ENCODE assay signal across 1 cellular context in genomic region chr20:35699127-35699913, GRCh38.
TF ChIP-seq lines count a peak whose summit lies in the region.

NFS1 (minus strand) TSS chr20:35699352; CDS start chr20:35699288, 64 bp downstream.
ROMO1 (plus strand) TSS chr20:35699405; CDS start chr20:35699633, 228 bp downstream.

TF ChIP-seq in K562, 482 proteins besides CTCF, POLR2A, EP300 and RAD21 (continued from another document):
- TF ChIP-seq ARID1B (IDR thresholded peaks at IDR 0.05), result 0 out of 2 replicates have a peak, but pooled peaks have one; percentile 13
- TF ChIP-seq, protein P1, sequence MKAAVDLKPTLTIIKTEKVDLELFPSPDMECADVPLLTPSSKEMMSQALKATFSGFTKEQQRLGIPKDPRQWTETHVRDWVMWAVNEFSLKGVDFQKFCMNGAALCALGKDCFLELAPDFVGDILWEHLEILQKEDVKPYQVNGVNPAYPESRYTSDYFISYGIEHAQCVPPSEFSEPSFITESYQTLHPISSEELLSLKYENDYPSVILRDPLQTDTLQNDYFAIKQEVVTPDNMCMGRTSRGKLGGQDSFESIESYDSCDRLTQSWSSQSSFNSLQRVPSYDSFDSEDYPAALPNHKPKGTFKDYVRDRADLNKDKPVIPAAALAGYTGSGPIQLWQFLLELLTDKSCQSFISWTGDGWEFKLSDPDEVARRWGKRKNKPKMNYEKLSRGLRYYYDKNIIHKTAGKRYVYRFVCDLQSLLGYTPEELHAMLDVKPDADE (conservative IDR thresholded peaks at IDR 0.05; ENCODE audit: control insufficient read depth, low read depth, low read length), result peak; percentile 87
- TF ChIP-seq HNRNPK (IDR thresholded peaks at IDR 0.05; ENCODE audit: low read depth, low read length, poor library complexity, severe bottlenecking), result no peak
